Comparison of ENCODE assay signal across 1 cellular context in the genomic region with DNA sequence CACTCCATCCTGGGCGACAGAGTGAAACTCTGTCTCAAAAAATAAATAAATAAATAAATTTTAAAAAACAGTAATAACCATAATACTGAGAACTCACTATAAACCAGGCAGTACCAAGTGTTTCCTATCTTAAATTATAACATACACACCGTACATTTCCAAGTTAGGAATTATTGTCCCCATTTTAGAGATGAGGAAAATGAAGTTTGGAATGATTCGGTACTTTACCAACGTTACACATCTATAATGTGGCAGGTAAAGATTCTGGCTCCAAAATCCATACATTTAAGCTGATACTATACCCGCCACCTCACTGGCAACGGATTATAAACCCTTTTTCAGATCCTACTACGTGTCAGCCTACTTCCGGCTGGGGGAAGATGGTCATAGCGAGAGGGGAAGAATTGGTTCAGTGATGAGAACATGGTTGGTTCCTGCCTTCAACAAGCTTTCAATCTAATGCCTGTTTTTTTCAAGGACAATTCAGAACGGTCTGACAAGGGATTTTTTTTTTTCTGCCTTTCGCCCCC.
TF ChIP-seq lines count a peak whose summit lies in the region.

No MANE protein-coding gene starts in this region.

TF ChIP-seq in IMR-90, 13 proteins besides CTCF, POLR2A, EP300 and RAD21 (continued from another document):
- TF ChIP-seq, protein P1, sequence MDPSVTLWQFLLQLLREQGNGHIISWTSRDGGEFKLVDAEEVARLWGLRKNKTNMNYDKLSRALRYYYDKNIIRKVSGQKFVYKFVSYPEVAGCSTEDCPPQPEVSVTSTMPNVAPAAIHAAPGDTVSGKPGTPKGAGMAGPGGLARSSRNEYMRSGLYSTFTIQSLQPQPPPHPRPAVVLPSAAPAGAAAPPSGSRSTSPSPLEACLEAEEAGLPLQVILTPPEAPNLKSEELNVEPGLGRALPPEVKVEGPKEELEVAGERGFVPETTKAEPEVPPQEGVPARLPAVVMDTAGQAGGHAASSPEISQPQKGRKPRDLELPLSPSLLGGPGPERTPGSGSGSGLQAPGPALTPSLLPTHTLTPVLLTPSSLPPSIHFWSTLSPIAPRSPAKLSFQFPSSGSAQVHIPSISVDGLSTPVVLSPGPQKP (IDR thresholded peaks at IDR 0.05; ENCODE audit: borderline replicate concordance, low read depth, low read length): no peak
- TF ChIP-seq MAZ (IDR thresholded peaks at IDR 0.05; ENCODE audit: borderline replicate concordance, low read depth, low read length) (no peak), MXI1 (IDR thresholded peaks at IDR 0.05; ENCODE audit: borderline replicate concordance, low read depth, low read length) (no peak), NFE2L2 (IDR thresholded peaks at IDR 0.05; ENCODE audit: low read depth, low read length) (no peak), BHLHE40 (IDR thresholded peaks at IDR 0.05; ENCODE audit: low read depth, low read length) (no peak), MAFK (IDR thresholded peaks at IDR 0.05; ENCODE audit: low read depth, low read length) (no peak), CHD1 (IDR thresholded peaks at IDR 0.05; ENCODE audit: low read depth, low read length) (no peak), RFX5 (IDR thresholded peaks at IDR 0.05; ENCODE audit: low read depth, low read length) (no peak), RCOR1 (IDR thresholded peaks at IDR 0.05; ENCODE audit: insufficient replicate concordance, low read length) (no peak)
- TF ChIP-seq, protein P2, sequence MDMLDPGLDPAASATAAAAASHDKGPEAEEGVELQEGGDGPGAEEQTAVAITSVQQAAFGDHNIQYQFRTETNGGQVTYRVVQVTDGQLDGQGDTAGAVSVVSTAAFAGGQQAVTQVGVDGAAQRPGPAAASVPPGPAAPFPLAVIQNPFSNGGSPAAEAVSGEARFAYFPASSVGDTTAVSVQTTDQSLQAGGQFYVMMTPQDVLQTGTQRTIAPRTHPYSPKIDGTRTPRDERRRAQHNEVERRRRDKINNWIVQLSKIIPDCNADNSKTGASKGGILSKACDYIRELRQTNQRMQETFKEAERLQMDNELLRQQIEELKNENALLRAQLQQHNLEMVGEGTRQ (IDR thresholded peaks at IDR 0.05; ENCODE audit: low read depth, low read length): no peak
